ENCODE assay signal across 27 cellular contexts in genomic region chr12:20361416-20361815, GRCh38. TPM values are rescaled to one million over a fixed set of nuclear protein-coding genes. Genes with fewer than 3 reads are reported as not detected.
"Had no signal": no experiment of that assay in that cellular context is flagged by ENCODE, and none has a peak within 500 bp of the region (broad histone marks: within the 10 kb centered on the region; RNA-seq: fewer than 3 reads in every experiment).

No MANE protein-coding gene starts in this region.

- H3K36me3 ChIP-seq: adrenal gland, esophagus muscularis mucosa, gastroesophageal sphincter had no signal

- H3K27ac ChIP-seq: adrenal gland, esophagus muscularis mucosa, gastroesophageal sphincter, VCaP had no signal

- H3K27me3 ChIP-seq: adrenal gland, body of pancreas, esophagus muscularis mucosa, gastroesophageal sphincter had no signal

- DNase-seq: activated CD4-positive, alpha-beta T cell treated with anti-CD3 and anti-CD28 coated beads for 48 hours; activated CD4-positive, alpha-beta T cell treated with anti-CD3 and anti-CD28 coated beads, Interleukin-2, amount 50 U/mL, for 1 hour; activated CD4-positive, alpha-beta T cell treated with anti-CD3 and anti-CD28 coated beads, Interleukin-2, amount 50 U/mL, for 48 hours; activated CD8-positive, alpha-beta memory T cell treated with anti-CD3 and anti-CD28 coated beads for 24 hours; activated CD8-positive, alpha-beta T cell treated with anti-CD3 and anti-CD28 coated beads for 36 hours; activated effector memory CD4-positive, alpha-beta T cell treated with anti-CD3 and anti-CD28 coated beads, Interleukin-2, amount 50 U/mL, for 16 hours; activated naive CD4-positive, alpha-beta T cell treated with anti-CD3 and anti-CD28 coated beads for 36 hours; activated naive CD8-positive, alpha-beta T cell treated with anti-CD3 and anti-CD28 coated beads for 36 hours; activated naive CD8-positive, alpha-beta T cell treated with anti-CD3 and anti-CD28 coated beads, Interleukin-2, amount 50 U/mL, for 24 hours; activated T-cell treated with anti-CD3 and anti-CD28 coated beads, Interleukin-2, amount 50 U/mL, for 4 hours; adrenal gland; amygdala; aorta; body of pancreas; caudate nucleus; cortex of kidney; dermis blood vessel endothelial cell; effector CD4-positive, alpha-beta T cell; effector memory CD8-positive, alpha-beta T cell; erythroblast; foreskin melanocyte; hippocampal formation; T-helper 2 cell had no signal

- H3K4me3 ChIP-seq: adrenal gland, body of pancreas, esophagus muscularis mucosa, gastroesophageal sphincter had no signal

- H3K4me1 ChIP-seq: adrenal gland, body of pancreas had no signal

- ATAC-seq: activated CD8-positive, alpha-beta T cell treated with anti-CD3 and anti-CD28 coated beads for 36 hours; activated naive CD8-positive, alpha-beta T cell treated with anti-CD3 and anti-CD28 coated beads, Interleukin-2, amount 50 U/mL, for 24 hours; activated T-cell treated with anti-CD3 and anti-CD28 coated beads, Interleukin-2, amount 50 U/mL, for 4 hours; body of pancreas; effector memory CD8-positive, alpha-beta T cell; gastroesophageal sphincter; WTC11 had no signal

- H3K9me3 ChIP-seq: adrenal gland, body of pancreas, esophagus muscularis mucosa, gastroesophageal sphincter had no signal

RNA-seq across cellular contexts. Expression of gene PDE3A, which starts 6.9 kb away (rescaled TPM):
- total RNA-seq: activated CD8-positive, alpha-beta T cell treated with anti-CD3 and anti-CD28 coated beads for 36 hours; activated naive CD4-positive, alpha-beta T cell treated with anti-CD3 and anti-CD28 coated beads for 36 hours; activated naive CD8-positive, alpha-beta T cell treated with anti-CD3 and anti-CD28 coated beads for 36 hours had no signal
